19 cellular contexts compared by ENCODE assay signal in the genomic region with DNA sequence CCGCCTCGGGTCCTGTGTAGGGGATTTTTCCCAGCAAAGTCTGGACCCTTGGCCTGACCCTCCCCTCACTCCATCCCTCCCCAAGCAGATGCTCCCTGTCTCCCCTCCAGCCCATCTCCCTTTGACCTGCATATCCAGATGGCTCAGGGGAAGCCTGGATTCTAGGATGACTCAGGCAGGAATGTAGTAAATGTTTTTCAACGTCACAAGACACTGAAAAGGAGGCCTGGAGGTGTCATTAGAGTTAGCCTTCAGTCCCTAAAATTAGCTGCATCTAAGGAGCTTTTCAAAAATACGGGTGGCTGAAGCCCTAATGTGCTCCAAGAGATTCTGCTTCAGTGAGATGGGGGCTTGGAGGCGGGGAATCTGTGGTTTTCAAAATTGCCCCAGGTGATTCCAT. TPM values are rescaled to one million over a fixed set of nuclear protein-coding genes. Genes with fewer than 3 reads are reported as not detected.
DNase-seq lines count a peak whose midpoint lies in the region; ATAC-seq, FAIRE-seq and TF ChIP-seq lines count a peak whose summit lies in the region.
"Had no signal": no experiment of that assay in that cellular context is flagged by ENCODE, and none has a peak within 500 bp of the region (broad histone marks: within the 10 kb centered on the region; RNA-seq: fewer than 3 reads in every experiment).

No MANE protein-coding gene starts in this region.

- H3K9ac ChIP-seq in BLaER1 treated with 17β-estradiol and CSF1 and Interleukin-3, amounts not matched to agents 10 nM and 100 nM: no peak overlapping the region

- ATAC-seq in GM18909 (IDR thresholded peaks at IDR 0.05; ENCODE audit: poor library complexity, unreplicated experiment) (no peak), HG02973 (IDR thresholded peaks at IDR 0.05; ENCODE audit: unreplicated experiment) (no peak), GM18861 (IDR thresholded peaks at IDR 0.05; ENCODE audit: unreplicated experiment) (no peak), GM21528 (IDR thresholded peaks at IDR 0.05; ENCODE audit: low FRiP score, unreplicated experiment) (no peak)
- ATAC-seq: gastrocnemius medialis, left ventricle myocardium superior had no signal

- DNase-seq in HFFc6 (peak; percentile 46), bronchial epithelial cell (ENCODE audit: low read depth) (peak; percentile 24), neural crest cell (ENCODE audit: low read depth, low spot score) (no peak)
- DNase-seq: activated CD4-positive, CD25-positive, alpha-beta regulatory T cell treated with anti-CD3 and anti-CD28 coated beads, Interleukin-2, amount 50 U/mL, for 72 hours; DMS 273 treated with DMSO at 0.1 percent for 48 hours; endodermal cell; gastrocnemius medialis; left ventricle myocardium superior; NCI-H2029; NCI-H510A; posterior cingulate gyrus had no signal

- H3K27ac Mint-ChIP-seq in HFFc6 (no peak overlapping the region), neural crest cell (ENCODE audit: unreplicated experiment) (peak overlapping the region; percentile 57)
- H3K27ac Mint-ChIP-seq: activated T-helper 2 cell treated with anti-CD3 and anti-CD28 coated beads, Interferon-gamma antibody, Interleukin-2, Interleukin-4, amounts not matched to agents 10 μg/mL and 5 μg/mL and 100 μg/mL, durations not matched to agents 14 hours and 24 hours and 36 hours; B cell; endodermal cell had no signal

- H3K27me3 ChIP-seq in BLaER1 treated with 17β-estradiol and CSF1 and Interleukin-3, amounts not matched to agents 10 nM and 100 nM: no peaks in the 10 kb centered on the region
- H3K27me3 ChIP-seq in bronchial epithelial cell (ENCODE audit: control insufficient read depth, insufficient read depth, low read length): no peaks in the 10 kb centered on the region

- H3K4me1 Mint-ChIP-seq in HFFc6 (ENCODE audit: low read depth): peaks cover 12% of the 10 kb centered on the region
- H3K4me1 Mint-ChIP-seq in neural crest cell: peaks cover 7% of the 10 kb centered on the region

- no peak for FAIRE-seq in bronchial epithelial cell (lab: Jason Lieb, UNC)

- H3K27me3 Mint-ChIP-seq in HFFc6 (ENCODE audit: insufficient read depth) (peaks cover 50% of the 10 kb centered on the region), neural crest cell (ENCODE audit: low read depth) (peaks cover 15% of the 10 kb centered on the region)

- TF ChIP-seq CTCF in HFFc6 (IDR thresholded peaks at IDR 0.05) (no peak), bronchial epithelial cell (IDR thresholded peaks at IDR 0.05; ENCODE audit: insufficient read depth, low read length, severe bottlenecking) (no peak), neural crest cell (conservative IDR thresholded peaks at IDR 0.05) (no peak)

- peaks cover 0 to 38% (median 16%) of the 10 kb centered on the region in 10 experiments; a peak in 12 of 20 replicates for H3K4me1 ChIP-seq in BLaER1 treated with 17β-estradiol and CSF1 and Interleukin-3, amounts not matched to agents 10 nM and 100 nM
- H3K4me1 ChIP-seq: gastrocnemius medialis had no signal

- no peaks in the 10 kb centered on the region for H3K9me3 ChIP-seq in BLaER1 treated with 17β-estradiol and CSF1 and Interleukin-3, amounts not matched to agents 10 nM and 100 nM (replicated peaks in 1 of 11)
- H3K9me3 ChIP-seq: gastrocnemius medialis had no signal

- no peaks in the 10 kb centered on the region for H3K36me3 ChIP-seq in BLaER1 treated with 17β-estradiol and CSF1 and Interleukin-3, amounts not matched to agents 10 nM and 100 nM
- no peaks in the 10 kb centered on the region for H3K36me3 ChIP-seq in bronchial epithelial cell (ENCODE audit: control insufficient read depth, insufficient read depth, low read length)
- H3K36me3 ChIP-seq: gastrocnemius medialis had no signal

- H3K4me2 ChIP-seq in BLaER1 treated with 17β-estradiol and CSF1 and Interleukin-3, amounts not matched to agents 10 nM and 100 nM: peak overlapping the region in 6 of 11 experiments; percentile 16 to 47 (median 41); a peak in 11 of 22 replicates
- H3K4me2 ChIP-seq: smooth muscle cell had no signal

- H3K36me3 Mint-ChIP-seq in HFFc6 (ENCODE audit: low read depth): no peaks in the 10 kb centered on the region
- no peaks in the 10 kb centered on the region for H3K36me3 Mint-ChIP-seq in neural crest cell (ENCODE audit: low read depth)

- H3K9me3 Mint-ChIP-seq in HFFc6 (no peaks in the 10 kb centered on the region), neural crest cell (no peaks in the 10 kb centered on the region)
- H3K9me3 Mint-ChIP-seq: activated T-helper 2 cell treated with anti-CD3 and anti-CD28 coated beads, Interferon-gamma antibody, Interleukin-2, Interleukin-4, amounts not matched to agents 10 μg/mL and 5 μg/mL and 100 μg/mL, durations not matched to agents 14 hours and 24 hours and 36 hours; endodermal cell had no signal

- H3K4me3 Mint-ChIP-seq in HFFc6: no peak overlapping the region
- H3K4me3 Mint-ChIP-seq in neural crest cell: no peak overlapping the region
- H3K4me3 Mint-ChIP-seq: B cell, endodermal cell had no signal

- H3K4me3 ChIP-seq in BLaER1 treated with 17β-estradiol and CSF1 and Interleukin-3, amounts not matched to agents 10 nM and 100 nM: no peak overlapping the region
- no peak overlapping the region for H3K4me3 ChIP-seq in bronchial epithelial cell (ENCODE audit: low read depth, low read length)
- H3K4me3 ChIP-seq: gastrocnemius medialis, smooth muscle cell had no signal

- H3K27ac ChIP-seq in BLaER1 treated with 17β-estradiol and CSF1 and Interleukin-3, amounts not matched to agents 10 nM and 100 nM: no peak overlapping the region
- H3K27ac ChIP-seq: gastrocnemius medialis had no signal

- no peaks in the 10 kb centered on the region for H4K20me1 ChIP-seq in BLaER1 treated with 17β-estradiol and CSF1 and Interleukin-3, amounts not matched to agents 10 nM and 100 nM

RNA-seq across cellular contexts. Expression of a gene that starts 7.2 kb away (rescaled TPM):
- total RNA-seq in HFFc6 (2021; fragmentation: NEBNext Ultra II Directional; extraction: Animal tissue kit (Norgen Biotek cat#: 25700)): under 1 TPM in 3 of 6 experiments, not detected in 3; 0.02 to 0.14 (median 0.10) TPM
- total RNA-seq in bronchial epithelial cell (not detected in 2 replicates), neural crest cell (0.30 and 0.54 TPM in 2 replicates)
- total RNA-seq: activated T-helper 2 cell treated with anti-CD3 and anti-CD28 coated beads, Interferon-gamma antibody, Interleukin-2, Interleukin-4, amounts not matched to agents 10 μg/mL and 5 μg/mL and 100 μg/mL, durations not matched to agents 14 hours and 24 hours and 36 hours; B cell; smooth muscle cell had no signal
